ENCODE assay signal across 19 cellular contexts in genomic region chr2:12096425-12096824, GRCh38.
"Had no signal": no experiment of that assay in that cellular context is flagged by ENCODE, and none has a peak within 500 bp of the region (broad histone marks: within the 10 kb centered on the region; RNA-seq: fewer than 3 reads in every experiment).

No MANE protein-coding gene starts in this region.

- H3K9me3 ChIP-seq: body of pancreas, thyroid gland had no signal

- H3K9me3 Mint-ChIP-seq: activated CD8-positive, alpha-beta T cell treated with anti-CD3 and anti-CD28 coated beads for 36 hours; activated naive CD8-positive, alpha-beta T cell treated with anti-CD3 and anti-CD28 coated beads, Interleukin-2, amount 10 ng/mL, durations not matched to agents 7 days and 5 days; activated T-cell treated with anti-CD3 and anti-CD28 coated beads, Interleukin-2, amount 50 U/mL, for 24 hours; activated T-helper 2 cell treated with anti-CD3 and anti-CD28 coated beads, Interferon-gamma antibody, Interleukin-2, Interleukin-4, amounts not matched to agents 10 μg/mL and 5 μg/mL and 100 μg/mL, durations not matched to agents 14 hours and 24 hours and 36 hours; natural killer cell; T-cell had no signal

- H3K27me3 ChIP-seq: body of pancreas, thyroid gland had no signal

- ATAC-seq: activated CD8-positive, alpha-beta T cell treated with anti-CD3 and anti-CD28 coated beads for 36 hours; body of pancreas; natural killer cell; T-cell had no signal

- H3K27ac ChIP-seq: body of pancreas, dorsolateral prefrontal cortex, thyroid gland had no signal

- H3K27me3 Mint-ChIP-seq: activated CD8-positive, alpha-beta T cell treated with anti-CD3 and anti-CD28 coated beads for 36 hours; activated T-cell treated with anti-CD3 and anti-CD28 coated beads, Interleukin-2, amount 50 U/mL, for 24 hours; T-cell had no signal

- H3K36me3 Mint-ChIP-seq: activated naive CD8-positive, alpha-beta T cell treated with anti-CD3 and anti-CD28 coated beads, Interleukin-2, amount 10 ng/mL, durations not matched to agents 7 days and 5 days; natural killer cell; T-cell had no signal

- H3K36me3 ChIP-seq: thyroid gland had no signal

- DNase-seq: activated CD4-positive, alpha-beta T cell treated with anti-CD3 and anti-CD28 coated beads for 48 hours; activated CD4-positive, CD25-positive, alpha-beta regulatory T cell; activated CD8-positive, alpha-beta T cell treated with anti-CD3 and anti-CD28 coated beads for 36 hours; activated naive CD4-positive, alpha-beta T cell treated with Interleukin-2 at 50 U/mL for 16 hours; activated naive CD8-positive, alpha-beta T cell treated with anti-CD3 and anti-CD28 coated beads, Interleukin-2, amount 10 ng/mL, durations not matched to agents 7 days and 5 days; activated T-cell treated with anti-CD3 and anti-CD28 coated beads, Interleukin-2, amount 50 U/mL, for 24 hours; body of pancreas; dorsolateral prefrontal cortex; foreskin melanocyte; glutamatergic neuron; hypothalamus; natural killer cell; posterior cingulate gyrus; stimulated activated CD8-positive, alpha-beta memory T cell treated with anti-CD3 and anti-CD28 coated beads, Interleukin-4, amount 100 ng/mL, for 48 hours; stimulated activated naive CD4-positive, alpha-beta T cell; T-cell; thyroid gland had no signal

- H3K4me3 ChIP-seq: body of pancreas, dorsolateral prefrontal cortex, lung, thyroid gland had no signal

- H3K4me3 Mint-ChIP-seq: activated CD8-positive, alpha-beta T cell treated with anti-CD3 and anti-CD28 coated beads for 36 hours; activated naive CD8-positive, alpha-beta T cell treated with anti-CD3 and anti-CD28 coated beads, Interleukin-2, amount 10 ng/mL, durations not matched to agents 7 days and 5 days; activated T-cell treated with anti-CD3 and anti-CD28 coated beads, Interleukin-2, amount 50 U/mL, for 24 hours; natural killer cell; T-cell had no signal

- H3K4me1 ChIP-seq: body of pancreas, thyroid gland had no signal

- H3K27ac Mint-ChIP-seq: activated CD8-positive, alpha-beta T cell treated with anti-CD3 and anti-CD28 coated beads for 36 hours; activated naive CD8-positive, alpha-beta T cell treated with anti-CD3 and anti-CD28 coated beads, Interleukin-2, amount 10 ng/mL, durations not matched to agents 7 days and 5 days; activated T-cell treated with anti-CD3 and anti-CD28 coated beads, Interleukin-2, amount 50 U/mL, for 24 hours; activated T-helper 2 cell treated with anti-CD3 and anti-CD28 coated beads, Interferon-gamma antibody, Interleukin-2, Interleukin-4, amounts not matched to agents 10 μg/mL and 5 μg/mL and 100 μg/mL, durations not matched to agents 14 hours and 24 hours and 36 hours; natural killer cell; T-cell had no signal
